17 cellular contexts compared by ENCODE assay signal in genomic region chr13:95874286-95874685, GRCh38.
DNase-seq lines count a peak whose midpoint lies in the region; ATAC-seq, FAIRE-seq and TF ChIP-seq lines count a peak whose summit lies in the region.
"Had no signal": no experiment of that assay in that cellular context is flagged by ENCODE, and none has a peak within 500 bp of the region (broad histone marks: within the 10 kb centered on the region; RNA-seq: fewer than 3 reads in every experiment).

No MANE protein-coding gene starts in this region.

- CTCF ChIA-PET in GM12878 (lab: Yijun Ruan, JAX): no interaction called here

- TF ChIP-seq POLR2A in GM12891 (IDR thresholded peaks at IDR 0.05; ENCODE audit: low read depth, low read length) (no peak), GM12878 (IDR thresholded peaks at IDR 0.05; ENCODE audit: low read depth, low read length) (no peak)

- H3K9ac ChIP-seq in GM12878 (ENCODE audit: control insufficient read depth, insufficient read depth, low read length) (no peak overlapping the region), trophoblast cell (ENCODE audit: low read length) (no peak overlapping the region)
- H3K9ac ChIP-seq: BLaER1 treated with 17β-estradiol and CSF1 and Interleukin-3, amounts not matched to agents 10 nM and 100 nM had no signal

- no peaks in the 10 kb centered on the region for H3K79me1 ChIP-seq in trophoblast cell (ENCODE audit: low read length)

- H3K4me2 ChIP-seq in GM12878 (ENCODE audit: control insufficient read depth, insufficient read depth) (no peak overlapping the region), trophoblast cell (ENCODE audit: low read length) (no peak overlapping the region)

- H3K4me3 ChIP-seq in GM12878 (no peak overlapping the region), trophoblast cell (ENCODE audit: low read depth, low read length) (no peak overlapping the region)
- H3K4me3 ChIP-seq: BLaER1 treated with 17β-estradiol and CSF1 and Interleukin-3, amounts not matched to agents 10 nM and 100 nM; HAP-1 had no signal

- H2BK5ac ChIP-seq in trophoblast cell (ENCODE audit: low read depth, low read length, poor library complexity): no peak overlapping the region

- in situ Hi-C loops in GM12878 (cut with MboI): no loop called here

- no peak overlapping the region for H2BK120ac ChIP-seq in trophoblast cell (ENCODE audit: insufficient read depth, low read length, poor library complexity)

- no peak for TF ChIP-seq CTCF in GM12878 (IDR thresholded peaks at IDR 0.05 in 2 of 3, conservative IDR thresholded peaks at IDR 0.05 in 1 of 3; ENCODE audit: control insufficient read depth in 2 of 3, extremely low read depth in 1 of 3, insufficient read depth in 1 of 3, low read depth in 3 of 3, low read length in 3 of 3)
- TF ChIP-seq CTCF in foreskin keratinocyte (conservative IDR thresholded peaks at IDR 0.05): no peak

- peak; percentile 13 for FAIRE-seq in GM12891 (lab: Jason Lieb, UNC)
- no peak for FAIRE-seq in GM12878 (lab: Jason Lieb, UNC)
- FAIRE-seq: GM19239, H1, HepG2, HTR-8/SVneo had no signal

- no peaks in the 10 kb centered on the region; the same call in 2 of the 3 replicates for H3K9me3 ChIP-seq in GM12878 (replicated peaks; ENCODE audit: control insufficient read depth, insufficient read depth, low read length)
- no peaks in the 10 kb centered on the region for H3K9me3 ChIP-seq in trophoblast cell (ENCODE audit: insufficient read depth, low read depth, low read length)
- H3K9me3 ChIP-seq: HAP-1 had no signal

- intact Hi-C loops in GM12878 (cut with micrococcal nuclease; ENCODE audit: unreplicated experiment): no loop called here

- H4K20me1 ChIP-seq in GM12878 (ENCODE audit: control insufficient read depth, insufficient read depth): no peaks in the 10 kb centered on the region
- H4K20me1 ChIP-seq: BLaER1 treated with 17β-estradiol and CSF1 and Interleukin-3, amounts not matched to agents 10 nM and 100 nM had no signal

- no peak overlapping the region for H3K14ac ChIP-seq in trophoblast cell (ENCODE audit: low read length)

- H2AFZ ChIP-seq in GM12878 (ENCODE audit: control insufficient read depth, low read depth, low read length) (no peak overlapping the region), trophoblast cell (ENCODE audit: insufficient read depth, low read length, poor library complexity) (no peak overlapping the region)

- SMC1A ChIA-PET in GM12878 (lab: Charles Lee; ENCODE audit: uncharacterized antibody, unreplicated experiment): no interaction called here

- no peak overlapping the region for H3K4ac ChIP-seq in trophoblast cell (ENCODE audit: low read depth, low read length)

- no peaks in the 10 kb centered on the region for H3K27me3 ChIP-seq in GM12878 (replicated peaks in 1 of 2; ENCODE audit: control insufficient read depth in 2 of 2, insufficient read depth in 2 of 2, low read length in 1 of 2)
- no peaks in the 10 kb centered on the region for H3K27me3 ChIP-seq in foreskin keratinocyte
- no peaks in the 10 kb centered on the region for H3K27me3 ChIP-seq in trophoblast cell (ENCODE audit: insufficient read depth, low read length)
- H3K27me3 ChIP-seq: BLaER1 treated with 17β-estradiol and CSF1 and Interleukin-3, amounts not matched to agents 10 nM and 100 nM had no signal

- 75% methylated on average over 2 of the region's 2 CpGs for WGBS in GM12878 (ENCODE audit: insufficient coverage, insufficient replicate concordance, low lambda C conversion rate, missing lambda C conversion rate)
- no CpG with 5 or more reads among the region's 2 CpGs for WGBS in trophoblast cell (ENCODE audit: extremely low coverage, insufficient coverage, insufficient read length)

- ATAC-seq in GM12878: no peak
- ATAC-seq in foreskin keratinocyte: peak; percentile 78
- ATAC-seq: HepG2 had no signal

- RAD21 ChIA-PET in GM12878 (lab: Charles Lee; ENCODE audit: unreplicated experiment): no interaction called here

- no peak overlapping the region for H3K23ac ChIP-seq in trophoblast cell (ENCODE audit: low read length)

- H3K79me2 ChIP-seq in GM12878 (ENCODE audit: control insufficient read depth, insufficient read depth, low read length) (no peaks in the 10 kb centered on the region), trophoblast cell (ENCODE audit: control insufficient read depth, insufficient read depth, low read length, poor library complexity) (no peaks in the 10 kb centered on the region)

- POLR2A ChIA-PET in GM12878 (lab: Charles Lee): no interaction called here

- H4K8ac ChIP-seq in trophoblast cell (ENCODE audit: low read depth, low read length): no peak overlapping the region

- TF ChIP-seq RAD21 in GM12878 (IDR thresholded peaks at IDR 0.05; ENCODE audit: insufficient read depth, low read depth, low read length): no peak

- no peak for TF ChIP-seq EP300 in GM12878 (IDR thresholded peaks at IDR 0.05; ENCODE audit: borderline replicate concordance in 1 of 2, control insufficient read depth in 1 of 2, low read depth in 2 of 2, low read length in 2 of 2)

- H2AK5ac ChIP-seq in trophoblast cell (ENCODE audit: low read length): no peak overlapping the region

- no peak overlapping the region for H4K12ac ChIP-seq in trophoblast cell (ENCODE audit: low read depth, low read length)

- BruUV-seq in GM12878 (replicated peaks; lab: Mats Ljungman, UMichigan): no TSS peak

- H3K4me1 ChIP-seq in GM12878 (ENCODE audit: control insufficient read depth, insufficient read depth, low read length) (0 out of 2 replicates have a peak, but pooled peaks cover 3% of the 10 kb centered on the region), foreskin keratinocyte (no peaks in the 10 kb centered on the region), trophoblast cell (ENCODE audit: control insufficient read depth in 1 of 2, insufficient read depth in 2 of 2, low read length in 2 of 2) (no peaks in the 10 kb centered on the region)
- H3K4me1 ChIP-seq: HAP-1 had no signal

- H3K27ac ChIP-seq in GM12878 (ENCODE audit: control insufficient read depth, insufficient read depth) (no peak overlapping the region), foreskin keratinocyte (no peak overlapping the region), trophoblast cell (ENCODE audit: low read depth, low read length) (no peak overlapping the region)
- H3K27ac ChIP-seq: BLaER1 treated with 17β-estradiol and CSF1 and Interleukin-3, amounts not matched to agents 10 nM and 100 nM had no signal

- no peak overlapping the region for H4K91ac ChIP-seq in trophoblast cell (ENCODE audit: low read depth, low read length)

- H3K18ac ChIP-seq in trophoblast cell (ENCODE audit: low read length): no peak overlapping the region

- DNase-seq in GM12891 (ENCODE audit: insufficient read length, low spot score) (no peak), GM12878 (ENCODE audit: low read depth, low spot score) (no peak), foreskin keratinocyte (peak; percentile 7 to 30), trophoblast cell (peak; percentile 13 to 59), NCI-H1048 (lab: John Stamatoyannopoulos, UW) (no peak)
- DNase-seq in effector CD8-positive, alpha-beta T cell (lab: John Stamatoyannopoulos, UW): no peak
- no peak for DNase-seq in stimulated activated CD4-positive, alpha-beta T cell treated with anti-CD3 and anti-CD28 coated beads, Interleukin-4, amount 100 ng/mL, for 4 hours
- DNase-seq: ACHN; Calu3; CD4-positive, CD25-positive, alpha-beta regulatory T cell; DMS 273 treated with DMSO at 0.1 percent for 48 hours had no signal

- H3K36me3 ChIP-seq in GM12878 (ENCODE audit: control insufficient read depth in 2 of 2, insufficient read depth in 2 of 2, low read length in 1 of 2) (peaks cover 0 to 8% of the 10 kb centered on the region in 2 experiments; a peak in 2 of 4 replicates), trophoblast cell (ENCODE audit: control insufficient read depth in 1 of 2, insufficient read depth in 2 of 2, low read length in 2 of 2) (peaks cover 7 to 12% of the 10 kb centered on the region in 2 experiments)
- H3K36me3 ChIP-seq: BLaER1 treated with 17β-estradiol and CSF1 and Interleukin-3, amounts not matched to agents 10 nM and 100 nM; HAP-1 had no signal

- no peak overlapping the region for H2BK12ac ChIP-seq in trophoblast cell (ENCODE audit: low read length)

TF ChIP-seq in GM12891, 5 proteins besides CTCF, POLR2A, EP300 and RAD21:
- TF ChIP-seq TAF1 (IDR thresholded peaks at IDR 0.05; ENCODE audit: low read depth, low read length) (no peak), SPI1 (IDR thresholded peaks at IDR 0.05; ENCODE audit: low read depth, low read length) (no peak), POU2F2 (IDR thresholded peaks at IDR 0.05; ENCODE audit: low read depth, low read length) (no peak), POLR2AphosphoS5 (IDR thresholded peaks at IDR 0.05; ENCODE audit: low read depth, low read length) (no peak), PAX5 (IDR thresholded peaks at IDR 0.05; ENCODE audit: insufficient read depth, low read length, severe bottlenecking) (no peak)

TF ChIP-seq in GM12878, 131 proteins besides CTCF, POLR2A, EP300 and RAD21:
- TF ChIP-seq E4F1 (IDR thresholded peaks at IDR 0.05; ENCODE audit: borderline replicate concordance, partially characterized antibody) (no peak), RUNX3 (IDR thresholded peaks at IDR 0.05; ENCODE audit: low read length) (peak; percentile 35; the same call in 1 of the 2 replicates)

Comparison
In these comparisons a context has a peak if more than half of its experiments do, and no peak if none do; other contexts are left out.
1. DNase-seq: peak in foreskin keratinocyte (2 of 2) and trophoblast cell (2 of 2); none in GM12891 (single experiment), GM12878 (single experiment), effector CD8-positive, alpha-beta T cell (single experiment), NCI-H1048 (single experiment) and stimulated activated CD4-positive, alpha-beta T cell treated with anti-CD3 and anti-CD28 coated beads, Interleukin-4, amount 100 ng/mL, for 4 hours (0 of 2).